Comparison of ENCODE assay signal across 9 cellular contexts in the genomic region with DNA sequence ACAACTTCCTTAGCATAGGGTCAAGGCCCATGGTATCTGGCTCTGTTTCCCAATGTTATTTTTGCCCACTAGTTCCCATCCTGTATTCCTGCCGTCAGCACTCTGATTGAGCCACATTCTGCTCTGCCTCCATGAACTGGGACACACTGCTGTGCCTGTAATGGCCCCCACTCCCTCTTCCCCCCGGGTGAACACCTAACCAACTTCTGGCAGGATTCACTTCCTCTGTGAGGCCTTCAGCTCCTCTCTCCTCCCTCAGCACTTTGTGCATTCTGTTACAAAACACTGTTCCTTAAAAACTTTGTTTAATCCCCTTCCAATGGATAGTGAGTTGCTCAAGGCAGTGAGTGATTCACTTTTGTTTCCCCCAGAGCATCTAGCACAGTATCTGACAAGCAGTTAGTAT.
DNase-seq lines count a peak whose midpoint lies in the region; TF ChIP-seq lines count a peak whose summit lies in the region.
"Had no signal": no experiment of that assay in that cellular context is flagged by ENCODE, and none has a peak within 500 bp of the region (broad histone marks: within the 10 kb centered on the region; RNA-seq: fewer than 3 reads in every experiment).

No MANE protein-coding gene starts in this region.

- TF ChIP-seq CTCF in CD14-positive monocyte (IDR thresholded peaks at IDR 0.05) (no peak), mesothelial cell of epicardium (IDR thresholded peaks at IDR 0.05; ENCODE audit: unreplicated experiment) (no peak)

- DNase-seq in CD14-positive monocyte (ENCODE audit: low spot score) (peak; percentile 52), NOMO-1 treated with dmso at 0.1 percent for 144 hours (lab: John Stamatoyannopoulos, UW; ENCODE audit: unreplicated experiment) (peak; percentile 68), dermis microvascular lymphatic vessel endothelial cell (ENCODE audit: low read depth in 2 of 2) (peak; percentile 63 to 66), mesothelial cell of epicardium (ENCODE audit: low spot score in 2 of 2, unreplicated experiment in 2 of 2) (no peak), hippocampal formation (lab: John Stamatoyannopoulos, UW) (no peak), NCI-H524 treated with DMSO at 0.1 percent for 48 hours (lab: John Stamatoyannopoulos, UW) (no peak), NCI-H526 (lab: John Stamatoyannopoulos, UW) (no peak), activated T-cell treated with anti-CD3 and anti-CD28 coated beads for 4 hours (no peak)
- DNase-seq: NCI-H2107 had no signal

- H3K27me3 Mint-ChIP-seq in CD14-positive monocyte (ENCODE audit: low read depth in 3 of 3) = no peaks in the 10 kb centered on the region
- H3K27me3 Mint-ChIP-seq in mesothelial cell of epicardium (ENCODE audit: low read depth) = no peaks in the 10 kb centered on the region

- H3K4me1 Mint-ChIP-seq in CD14-positive monocyte (peaks cover 14% of the 10 kb centered on the region), mesothelial cell of epicardium (peaks cover 15% of the 10 kb centered on the region)

- H3K27ac Mint-ChIP-seq in CD14-positive monocyte (peak overlapping the region; percentile 26 to 93 (median 86)), mesothelial cell of epicardium (peak overlapping the region; percentile 61)

- H3K9me3 Mint-ChIP-seq in CD14-positive monocyte (peaks cover 0 to 2% (median 0%) of the 10 kb centered on the region in 7 donors), mesothelial cell of epicardium (no peaks in the 10 kb centered on the region)

- peak overlapping the region in 1 of 2 donors; percentile 3 for H3K4me3 Mint-ChIP-seq in CD14-positive monocyte
- no peak overlapping the region for H3K4me3 Mint-ChIP-seq in mesothelial cell of epicardium

- H3K36me3 Mint-ChIP-seq in CD14-positive monocyte = no peaks in the 10 kb centered on the region
- peaks cover 1% of the 10 kb centered on the region for H3K36me3 Mint-ChIP-seq in mesothelial cell of epicardium

- intact Hi-C loops in CD14-positive monocyte (cut with micrococcal nuclease) = no loop called here

Comparison
In these comparisons a context has a peak if more than half of its experiments do, and no peak if none do; other contexts are left out.
1. DNase-seq: peak in CD14-positive monocyte (single experiment), NOMO-1 treated with dmso at 0.1 percent for 144 hours (single experiment) and dermis microvascular lymphatic vessel endothelial cell (2 of 2); none in mesothelial cell of epicardium (0 of 2), hippocampal formation (0 of 2), NCI-H524 treated with DMSO at 0.1 percent for 48 hours (single experiment), NCI-H526 (0 of 2) and activated T-cell treated with anti-CD3 and anti-CD28 coated beads for 4 hours (single experiment).